1 cellular context compared by ENCODE assay signal in genomic region chr22:24894220-24894975, GRCh38.
TF ChIP-seq lines count a peak whose summit lies in the region.

No MANE protein-coding gene starts in this region.

TF ChIP-seq in HepG2, 621 proteins besides CTCF, POLR2A, EP300 and RAD21 (continued from another document and continues in another):
- no peak for TF ChIP-seq TRAFD1 (CRISPR knock-in tag; IDR thresholded peaks at IDR 0.05; ENCODE audit: borderline replicate concordance)
- TF ChIP-seq MED13 (CRISPR knock-in tag; IDR thresholded peaks at IDR 0.05): no peak
- TF ChIP-seq SIX1 (CRISPR knock-in tag; IDR thresholded peaks at IDR 0.05; ENCODE audit: borderline replicate concordance): no peak
- TF ChIP-seq NKX3-1 (CRISPR knock-in tag; IDR thresholded peaks at IDR 0.05): peak; percentile 74
- TF ChIP-seq SKIL (CRISPR knock-in tag; IDR thresholded peaks at IDR 0.05; ENCODE audit: borderline replicate concordance): 0 out of 2 replicates have a peak, but pooled peaks have one; percentile 36
- peak; percentile 88 for TF ChIP-seq TGIF2 (CRISPR knock-in tag; IDR thresholded peaks at IDR 0.05)
- peak; percentile 41; the same call in 1 of the 2 replicates for TF ChIP-seq BCL6 (CRISPR knock-in tag; IDR thresholded peaks at IDR 0.05)
- no peak for TF ChIP-seq HOXA9 (CRISPR knock-in tag; IDR thresholded peaks at IDR 0.05; ENCODE audit: borderline replicate concordance)
- no peak for TF ChIP-seq STAG1 (CRISPR knock-in tag; IDR thresholded peaks at IDR 0.05)
- 0 out of 2 replicates have a peak, but pooled peaks have one; percentile 40 for TF ChIP-seq ZNF746 (CRISPR knock-in tag; IDR thresholded peaks at IDR 0.05)
- no peak for TF ChIP-seq EZH2 (conservative IDR thresholded peaks at IDR 0.05; ENCODE audit: low read depth, low read length)
- no peak for TF ChIP-seq TERF1 (CRISPR knock-in tag; IDR thresholded peaks at IDR 0.05)
- TF ChIP-seq CHD4 (IDR thresholded peaks at IDR 0.05; ENCODE audit: borderline replicate concordance, low read length): no peak
- TF ChIP-seq ATF6 (CRISPR knock-in tag; conservative IDR thresholded peaks at IDR 0.05): no peak
- peak; percentile 74 for TF ChIP-seq ZGPAT (CRISPR knock-in tag; IDR thresholded peaks at IDR 0.05)
- no peak for TF ChIP-seq ZNF597 (CRISPR knock-in tag; IDR thresholded peaks at IDR 0.05)
- no peak for TF ChIP-seq NR2F1 (CRISPR knock-in tag; IDR thresholded peaks at IDR 0.05)
- peak; percentile 68; the same call in 1 of the 2 replicates for TF ChIP-seq ZNF350 (CRISPR knock-in tag; IDR thresholded peaks at IDR 0.05; ENCODE audit: borderline replicate concordance, low read depth)
- TF ChIP-seq POGZ (CRISPR knock-in tag; IDR thresholded peaks at IDR 0.05): no peak
- TF ChIP-seq MEIS1 (CRISPR knock-in tag; IDR thresholded peaks at IDR 0.05; ENCODE audit: borderline replicate concordance): 0 out of 2 replicates have a peak, but pooled peaks have one; percentile 29
- no peak for TF ChIP-seq ZNF513 (CRISPR knock-in tag; conservative IDR thresholded peaks at IDR 0.05)
- peak; percentile 85 for TF ChIP-seq MED1 (CRISPR knock-in tag; IDR thresholded peaks at IDR 0.05)
- TF ChIP-seq ELF1 (CRISPR knock-in tag; IDR thresholded peaks at IDR 0.05): peak; percentile 84
- no peak for TF ChIP-seq ZNF563 (CRISPR knock-in tag; IDR thresholded peaks at IDR 0.05)
- TF ChIP-seq ZNF124 (CRISPR knock-in tag; IDR thresholded peaks at IDR 0.05): no peak
- no peak for TF ChIP-seq ZNF138 (CRISPR knock-in tag; IDR thresholded peaks at IDR 0.05; ENCODE audit: low read depth)
- TF ChIP-seq ZBTB3 (CRISPR knock-in tag; IDR thresholded peaks at IDR 0.05; ENCODE audit: borderline replicate concordance, low read depth): no peak
- no peak for TF ChIP-seq ZBTB40 (IDR thresholded peaks at IDR 0.05)
- peak; percentile 56; the same call in 1 of the 2 replicates for TF ChIP-seq ZBTB40 (CRISPR knock-in tag; IDR thresholded peaks at IDR 0.05)
- TF ChIP-seq ZNF614 (CRISPR knock-in tag; IDR thresholded peaks at IDR 0.05; ENCODE audit: borderline replicate concordance): no peak
- no peak for TF ChIP-seq CENPX (CRISPR knock-in tag; IDR thresholded peaks at IDR 0.05)
- TF ChIP-seq GLMP (CRISPR knock-in tag; IDR thresholded peaks at IDR 0.05; ENCODE audit: borderline replicate concordance): no peak
- TF ChIP-seq ZKSCAN5 (CRISPR knock-in tag; IDR thresholded peaks at IDR 0.05): no peak
- TF ChIP-seq KDM6A (CRISPR knock-in tag; IDR thresholded peaks at IDR 0.05; ENCODE audit: low read depth): peak; percentile 58; the same call in 1 of the 2 replicates
